Comparison of ENCODE assay signal across 18 cellular contexts in genomic region chr10:92552310-92552709, GRCh38. TPM values are rescaled to one million over a fixed set of nuclear protein-coding genes. Genes with fewer than 3 reads are reported as not detected.
A peak's percentile ranks its signal among the peaks of the same experiment; 100 is the strongest.
DNase-seq lines count a peak whose midpoint lies in the region; ATAC-seq and TF ChIP-seq lines count a peak whose summit lies in the region.
"Had no signal": no experiment of that assay in that cellular context is flagged by ENCODE, and none has a peak within 500 bp of the region (broad histone marks: within the 10 kb centered on the region; RNA-seq: fewer than 3 reads in every experiment).

No MANE protein-coding gene starts in this region.

- peaks cover 72% of the 10 kb centered on the region for H3K79me2 ChIP-seq in neural progenitor cell (ENCODE audit: low read depth)

- DNase-seq in DMS53 (lab: John Stamatoyannopoulos, UW) (peak; percentile 23), DMS53 treated with DMSO at 0.1 percent for 48 hours (lab: John Stamatoyannopoulos, UW; ENCODE audit: unreplicated experiment) (no peak), HT-29 (ENCODE audit: low spot score) (peak; percentile 20), chondrocyte (ENCODE audit: low spot score) (no peak), neural progenitor cell (ENCODE audit: low spot score) (no peak), GM19240 (ENCODE audit: insufficient read length, low spot score) (no peak), upper lobe of right lung (no peak)
- DNase-seq in activated CD4-positive, alpha-beta T cell treated with anti-CD3 and anti-CD28 coated beads, Interleukin-2, amount 50 U/mL, for 4 hours: no peak
- DNase-seq: 8988T; activated CD4-positive, CD25-positive, alpha-beta regulatory T cell treated with anti-CD3 and anti-CD28 coated beads, Interleukin-2, amount 50 U/mL, for 72 hours; activated T-cell treated with anti-CD3 and anti-CD28 coated beads, Interleukin-2, amount 50 U/mL, for 1 hour; NCI-H510A treated with DMSO at 0.1 percent for 48 hours; nucleus accumbens; T-cell had no signal

- H3K27ac ChIP-seq in neural progenitor cell (no peak overlapping the region), upper lobe of right lung (no peak overlapping the region)
- H3K27ac ChIP-seq: skin epidermis had no signal

- H3K9me3 Mint-ChIP-seq in chondrocyte (ENCODE audit: low read depth) (peaks cover 13% of the 10 kb centered on the region), neural progenitor cell (peaks cover 23% of the 10 kb centered on the region)

- H3F3A ChIP-seq in neural progenitor cell (ENCODE audit: low read depth): no peaks in the 10 kb centered on the region

- H3K27ac Mint-ChIP-seq in chondrocyte (ENCODE audit: unreplicated experiment) (no peak overlapping the region), neural progenitor cell (no peak overlapping the region)
- H3K27ac Mint-ChIP-seq: memory B cell; stimulated activated memory B cell treated with anti-CD40 and anti-IgM and Interleukin-4, amounts not matched to agents 10 μg/mL and 1 μg/mL and 100 μg/mL, for 72 hours; T-cell had no signal

- H3K4me1 Mint-ChIP-seq in chondrocyte (ENCODE audit: low read depth) (no peaks in the 10 kb centered on the region), neural progenitor cell (no peaks in the 10 kb centered on the region)

- peaks cover 6% of the 10 kb centered on the region for H4K20me1 ChIP-seq in neural progenitor cell (ENCODE audit: low read depth)

- TF ChIP-seq CTCF in chondrocyte (IDR thresholded peaks at IDR 0.05): peak; percentile 57
- TF ChIP-seq CTCF in neural progenitor cell (IDR thresholded peaks at IDR 0.05): peak; percentile 29
- TF ChIP-seq CTCF in upper lobe of right lung (IDR thresholded peaks at IDR 0.05): no peak

- no peak for ATAC-seq in upper lobe of right lung
- ATAC-seq: Panc1; stimulated activated memory B cell treated with anti-CD40 and anti-IgM and Interleukin-4, amounts not matched to agents 10 μg/mL and 1 μg/mL and 100 μg/mL, for 72 hours; T-cell had no signal

- H3K36me3 Mint-ChIP-seq in chondrocyte (ENCODE audit: low read depth): peaks cover 30% of the 10 kb centered on the region
- peaks cover 38% of the 10 kb centered on the region for H3K36me3 Mint-ChIP-seq in neural progenitor cell

- H3K27me3 ChIP-seq in neural progenitor cell (no peaks in the 10 kb centered on the region), upper lobe of right lung (no peaks in the 10 kb centered on the region)

- H3K4me3 Mint-ChIP-seq in chondrocyte (ENCODE audit: unreplicated experiment) (no peak overlapping the region), neural progenitor cell (no peak overlapping the region)
- H3K4me3 Mint-ChIP-seq: memory B cell; stimulated activated memory B cell treated with anti-CD40 and anti-IgM and Interleukin-4, amounts not matched to agents 10 μg/mL and 1 μg/mL and 100 μg/mL, for 72 hours; T-cell had no signal

- H2AFZ ChIP-seq in neural progenitor cell (replicated peaks): no peak overlapping the region

- no peaks in the 10 kb centered on the region for H3K36me3 ChIP-seq in neural progenitor cell
- H3K36me3 ChIP-seq in upper lobe of right lung: peaks cover 27% of the 10 kb centered on the region

- no peaks in the 10 kb centered on the region for H3K9me3 ChIP-seq in neural progenitor cell (ENCODE audit: low read depth)
- H3K9me3 ChIP-seq in upper lobe of right lung: peaks cover 7% of the 10 kb centered on the region

- intact Hi-C loops in upper lobe of right lung (cut with DNase I): no loop called here

- H3K4me3 ChIP-seq in neural progenitor cell: no peak overlapping the region
- H3K4me3 ChIP-seq in upper lobe of right lung: no peak overlapping the region
- H3K4me3 ChIP-seq: skin epidermis had no signal

- no peak overlapping the region for H3K4me2 ChIP-seq in neural progenitor cell

- H3K4me1 ChIP-seq in neural progenitor cell: no peaks in the 10 kb centered on the region
- H3K4me1 ChIP-seq in upper lobe of right lung: no peaks in the 10 kb centered on the region

- H3K9ac ChIP-seq in neural progenitor cell: no peak overlapping the region

- no peaks in the 10 kb centered on the region for H3K27me3 Mint-ChIP-seq in chondrocyte (ENCODE audit: low read depth)
- peaks cover 3% of the 10 kb centered on the region for H3K27me3 Mint-ChIP-seq in neural progenitor cell (ENCODE audit: insufficient read depth, low read depth)
- H3K27me3 Mint-ChIP-seq: memory B cell; stimulated activated memory B cell treated with anti-CD40 and anti-IgM and Interleukin-4, amounts not matched to agents 10 μg/mL and 1 μg/mL and 100 μg/mL, for 72 hours; T-cell had no signal

RNA-seq across cellular contexts. Expression of gene IDE, which starts 21.6 kb away (rescaled TPM):
- total RNA-seq in HT-29 (2014; rRNA removed; shearing (Covaris generic)): 16.1 and 21.1 TPM in 2 replicates
- total RNA-seq in chondrocyte (42.0 to 57.5 TPM (median 44.6 TPM) in 3 replicates), neural progenitor cell (ENCODE audit: low replicate concordance) (34.8 and 44.8 TPM in 2 replicates), upper lobe of right lung (35.2 TPM)

RNA-seq across cellular contexts. Expression of gene KIF11, which starts 40.6 kb away (rescaled TPM):
- total RNA-seq in HT-29 (2014; rRNA removed; shearing (Covaris generic)): 13.2 and 14.1 TPM in 2 replicates
- total RNA-seq in chondrocyte: 6.6 to 9.9 TPM (median 7.1 TPM) in 3 replicates
- 80.2 and 128 TPM in 2 replicates for total RNA-seq in neural progenitor cell (ENCODE audit: low replicate concordance)
- 0.93 TPM for total RNA-seq in upper lobe of right lung

Comparison
In these comparisons a context has a peak if more than half of its experiments do, and no peak if none do; other contexts are left out.
1. DNase-seq: peak in DMS53 (single experiment) and HT-29 (single experiment); none in DMS53 treated with DMSO at 0.1 percent for 48 hours (single experiment), chondrocyte (single experiment), neural progenitor cell (single experiment), GM19240 (single experiment), activated CD4-positive, alpha-beta T cell treated with anti-CD3 and anti-CD28 coated beads, Interleukin-2, amount 50 U/mL, for 4 hours (0 of 2) and upper lobe of right lung (single experiment).